9 cellular contexts compared by ENCODE assay signal in the genomic region with DNA sequence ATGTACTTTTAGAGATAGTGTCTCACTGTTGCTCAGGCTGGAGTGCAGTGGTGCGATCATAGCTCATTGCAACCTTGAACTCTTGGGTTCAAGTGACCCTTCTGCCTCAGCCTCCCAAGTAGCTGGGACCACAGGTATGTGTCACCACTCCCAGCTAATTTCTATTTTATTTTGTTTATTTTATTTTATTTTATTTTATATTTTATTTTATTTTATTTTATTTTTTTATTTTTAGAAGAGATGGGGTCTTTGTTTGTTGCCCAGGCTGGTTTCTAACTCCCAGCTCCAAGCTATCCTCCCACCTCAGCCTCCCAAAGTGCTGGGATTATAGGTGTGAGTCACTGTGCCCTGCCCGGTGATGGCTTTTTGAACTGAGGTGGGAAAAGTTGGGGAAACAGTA. TPM values are rescaled to one million over a fixed set of nuclear protein-coding genes. Genes with fewer than 3 reads are reported as not detected.
"Had no signal": no experiment of that assay in that cellular context is flagged by ENCODE, and none has a peak within 500 bp of the region (broad histone marks: within the 10 kb centered on the region; RNA-seq: fewer than 3 reads in every experiment).

No MANE protein-coding gene starts in this region.

- H3K4me1 Mint-ChIP-seq: GM23338 had no signal

- H3K4me3 Mint-ChIP-seq: GM23338, H9, HFFc6 had no signal

- ATAC-seq: GM23338, HCT116 had no signal

- DNase-seq: GM23248, GOT3, H7, H9, HCEC 1CT, HFFc6 had no signal

- H3K27ac Mint-ChIP-seq: GM23338, H9, HFFc6 had no signal

RNA-seq across cellular contexts. Expression of gene HS3ST4, which starts 35.1 kb away (rescaled TPM):
- total RNA-seq: GM23248, H4, HFFc6 had no signal
